ENCODE assay signal across 1 cellular context in genomic region chr19:6531956-6532243, GRCh38.
TF ChIP-seq lines count a peak whose summit lies in the region.

No MANE protein-coding gene starts in this region.

TF ChIP-seq in HCT116, 20 proteins besides CTCF, POLR2A, EP300 and RAD21:
- TF ChIP-seq JUND (IDR thresholded peaks at IDR 0.05) = no peak
